Comparison of ENCODE assay signal across 15 cellular contexts in the genomic region with DNA sequence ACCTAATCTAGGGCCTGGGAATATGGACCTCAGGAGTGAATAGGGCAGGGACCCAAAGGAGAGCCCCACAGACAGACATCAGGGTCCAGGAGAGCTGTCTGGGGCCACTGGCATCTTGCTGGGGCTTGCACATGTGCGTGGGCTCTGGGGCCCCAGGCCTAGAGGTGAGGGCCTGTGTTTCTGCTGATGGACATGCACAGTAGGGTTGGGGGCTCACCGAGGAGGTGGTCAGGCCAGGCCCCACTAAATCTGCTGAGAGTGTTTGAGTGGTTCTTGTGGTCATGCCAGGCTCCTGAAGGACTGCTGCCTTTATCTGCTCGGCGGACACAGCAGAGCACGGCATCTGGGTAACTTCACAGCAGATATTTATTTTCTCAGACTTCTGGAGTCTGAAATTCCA.
DNase-seq lines count a peak whose midpoint lies in the region; ATAC-seq and TF ChIP-seq lines count a peak whose summit lies in the region.
"Had no signal": no experiment of that assay in that cellular context is flagged by ENCODE, and none has a peak within 500 bp of the region (broad histone marks: within the 10 kb centered on the region; RNA-seq: fewer than 3 reads in every experiment).

No MANE protein-coding gene starts in this region.

- no peak overlapping the region for H3K4me2 ChIP-seq in GM23248 (ENCODE audit: unreplicated experiment)
- H3K4me2 ChIP-seq: BLaER1 had no signal

- H3K36me3 ChIP-seq in left ventricle myocardium inferior, result peaks cover 91% of the 10 kb centered on the region
- no peaks in the 10 kb centered on the region for H3K36me3 ChIP-seq in GM23248 (ENCODE audit: low read depth)
- no peaks in the 10 kb centered on the region for H3K36me3 ChIP-seq in prostate gland

- H4K20me1 ChIP-seq in GM23248 (ENCODE audit: insufficient read depth), result no peaks in the 10 kb centered on the region
- H4K20me1 ChIP-seq: BLaER1 had no signal

- H3K4me1 ChIP-seq in left ventricle myocardium inferior (no peaks in the 10 kb centered on the region), GM23248 (ENCODE audit: insufficient read depth) (no peaks in the 10 kb centered on the region), prostate gland (replicated peaks) (no peaks in the 10 kb centered on the region)
- H3K4me1 ChIP-seq: BLaER1 had no signal

- WGBS in GM23248 (ENCODE audit: low coverage in 1 of 2, low lambda C conversion rate in 2 of 2, missing lambda C conversion rate in 2 of 2), 2 experiments, result 69 to 79% methylated on average over 5 of the region's 5 CpGs
- WGBS in prostate gland, result 100% methylated on average over 5 of the region's 5 CpGs

- TF ChIP-seq CTCF in left ventricle myocardium inferior (IDR thresholded peaks at IDR 0.05; ENCODE audit: borderline replicate concordance), result no peak
- no peak for TF ChIP-seq CTCF in prostate gland (IDR thresholded peaks at IDR 0.05)

- H3K9me3 ChIP-seq in left ventricle myocardium inferior (replicated peaks) (peaks cover 3% of the 10 kb centered on the region), GM23248 (ENCODE audit: low read depth) (no peaks in the 10 kb centered on the region), prostate gland (no peaks in the 10 kb centered on the region)

- in situ Hi-C loops in GM23248 (cut with MboI), result no loop called here

- H3K9me2 ChIP-seq in GM23248 (ENCODE audit: insufficient read depth), result no peaks in the 10 kb centered on the region

- H3K27me3 ChIP-seq in left ventricle myocardium inferior (ENCODE audit: low read depth) (no peaks in the 10 kb centered on the region), GM23248 (replicated peaks; ENCODE audit: insufficient read depth) (no peaks in the 10 kb centered on the region), prostate gland (replicated peaks; ENCODE audit: insufficient read depth) (no peaks in the 10 kb centered on the region)
- H3K27me3 ChIP-seq: BLaER1 had no signal

- no peaks in the 10 kb centered on the region for H3F3A ChIP-seq in GM23248 (ENCODE audit: insufficient read depth)

- no peak for ATAC-seq in Right ventricle myocardium inferior
- ATAC-seq in left ventricle myocardium superior, result no peak
- no peak for ATAC-seq in Right ventricle myocardium superior (ENCODE audit: poor library complexity)
- ATAC-seq in GM19035 (IDR thresholded peaks at IDR 0.05; ENCODE audit: unreplicated experiment), result no peak

- no peaks in the 10 kb centered on the region for H3K79me2 ChIP-seq in GM23248 (ENCODE audit: insufficient read depth)

- H3K27ac ChIP-seq in left ventricle myocardium inferior (replicated peaks) (no peak overlapping the region), GM23248 (no peak overlapping the region), prostate gland (no peak overlapping the region)
- H3K27ac ChIP-seq: BLaER1 had no signal

- intact Hi-C loops in Right ventricle myocardium inferior (cut with DNase I) (no loop called here), left ventricle myocardium inferior (cut with micrococcal nuclease) (no loop called here), left ventricle myocardium superior (cut with micrococcal nuclease) (no loop called here), Right ventricle myocardium superior (cut with DNase I) (no loop called here), posterior vena cava (cut with DNase I) (no loop called here), prostate gland (cut with DNase I) (no loop called here)

- no peak overlapping the region for H3K4me3 ChIP-seq in left ventricle myocardium inferior
- H3K4me3 ChIP-seq in GM23248, result no peak overlapping the region
- H3K4me3 ChIP-seq in prostate gland, result no peak overlapping the region
- H3K4me3 ChIP-seq: BLaER1 had no signal

- no peak overlapping the region for H3K9ac ChIP-seq in GM23248
- H3K9ac ChIP-seq: BLaER1 had no signal

- DNase-seq in Right ventricle myocardium inferior (ENCODE audit: missing footprints), result peak; percentile 57
- DNase-seq in left ventricle myocardium inferior, result no peak
- DNase-seq in left ventricle myocardium superior, result peak; percentile 15
- DNase-seq in Right ventricle myocardium superior, result no peak
- peak; percentile 53 for DNase-seq in posterior vena cava (ENCODE audit: low spot score)
- DNase-seq in GM23248, result no peak
- no peak for DNase-seq in prostate gland (ENCODE audit: low spot score)
- DNase-seq: 8988T; CD4-positive, alpha-beta memory T cell; DMS153; DMS79; GDM1; H9 had no signal

- no peak for TF ChIP-seq POLR2A in prostate gland (IDR thresholded peaks at IDR 0.05)

- H2AFZ ChIP-seq in GM23248, result no peak overlapping the region

Comparison
In these comparisons a context has a peak if more than half of its experiments do, and no peak if none do; other contexts are left out.
1. DNase-seq: peak in Right ventricle myocardium inferior (single experiment), left ventricle myocardium superior (single experiment) and posterior vena cava (single experiment); none in left ventricle myocardium inferior (single experiment), Right ventricle myocardium superior (single experiment), GM23248 (single experiment) and prostate gland (single experiment).